ENCODE assay signal across 16 cellular contexts in the genomic region with DNA sequence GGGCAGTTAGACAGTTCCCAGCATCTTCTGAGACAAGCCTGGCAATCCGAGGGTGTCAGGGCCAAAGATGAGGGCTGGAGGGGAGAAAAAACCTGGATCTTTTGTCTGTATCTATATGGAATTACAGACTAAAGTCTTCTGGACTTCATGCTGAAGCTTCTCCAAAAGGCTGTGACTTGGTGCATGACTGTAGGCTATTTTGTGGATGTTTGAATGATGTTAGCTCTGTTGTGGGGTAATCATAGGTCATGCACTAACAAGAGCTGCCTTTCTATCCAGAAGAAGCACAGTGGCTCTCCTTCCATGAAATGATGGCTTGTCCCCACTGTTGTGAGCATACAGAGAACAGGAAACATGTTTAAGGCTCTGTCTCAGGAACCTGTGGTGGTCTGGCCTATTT.
A peak's percentile ranks its signal among the peaks of the same experiment; 100 is the strongest.
DNase-seq lines count a peak whose midpoint lies in the region; ATAC-seq and TF ChIP-seq lines count a peak whose summit lies in the region.
"Had no signal": no experiment of that assay in that cellular context is flagged by ENCODE, and none has a peak within 500 bp of the region (broad histone marks: within the 10 kb centered on the region; RNA-seq: fewer than 3 reads in every experiment).

No MANE protein-coding gene starts in this region.

- H3K9me3 ChIP-seq in SJCRH30 (replicated peaks) (no peaks in the 10 kb centered on the region), stomach (no peaks in the 10 kb centered on the region)

- DNase-seq in SJCRH30 (no peak), coronary artery (ENCODE audit: low spot score) (no peak), medulla oblongata (ENCODE audit: extremely low spot score) (peak; percentile 40), stomach (no peak)
- no peak for DNase-seq in activated effector memory CD4-positive, alpha-beta T cell treated with Interleukin-2 at 50 U/mL for 16 hours
- DNase-seq: activated CD4-positive, alpha-beta T cell treated with anti-CD3 and anti-CD28 coated beads, Interleukin-2, amount 10 ng/mL, durations not matched to agents 24 days and 14 days; activated naive CD8-positive, alpha-beta T cell treated with anti-CD3 and anti-CD28 coated beads for 36 hours; brain microvascular endothelial cell; CD8-positive, alpha-beta T cell; SHP77 treated with DMSO at 0.1 percent for 48 hours; stimulated activated CD4-positive, alpha-beta T cell treated with anti-CD3 and anti-CD28 coated beads, Interleukin-15, amount 100 ng/mL, for 24 hours had no signal

- H3K27me3 ChIP-seq in SJCRH30, result no peaks in the 10 kb centered on the region
- H3K27me3 ChIP-seq in stomach, result peaks cover 0 to 4% (median 0%) of the 10 kb centered on the region in 3 donors
- H3K27me3 ChIP-seq: brain microvascular endothelial cell had no signal

- WGBS in stomach, 5 donors, result 74 to 90% (median 79%) methylated on average over 1 of the region's 1 CpG

- no peak for TF ChIP-seq CTCF in coronary artery (IDR thresholded peaks at IDR 0.05)
- TF ChIP-seq CTCF in stomach (IDR thresholded peaks at IDR 0.05), result no peak

- peaks cover 17% of the 10 kb centered on the region for H3K4me1 ChIP-seq in SJCRH30
- peaks cover 13 to 37% (median 25%) of the 10 kb centered on the region in 4 donors for H3K4me1 ChIP-seq in stomach

- no peak for TF ChIP-seq EP300 in stomach (IDR thresholded peaks at IDR 0.05)

- H3K4me3 ChIP-seq in SJCRH30 (no peak overlapping the region), coronary artery (no peak overlapping the region), stomach (no peak overlapping the region)

- intact Hi-C loops in stomach (cut with DNase I; ENCODE audit: low total_unique reads), result no loop called here

- ATAC-seq in HG02852 (IDR thresholded peaks at IDR 0.05; ENCODE audit: unreplicated experiment) (no peak), HG02885 (IDR thresholded peaks at IDR 0.05; ENCODE audit: poor library complexity, unreplicated experiment) (no peak), GM19324 (IDR thresholded peaks at IDR 0.05; ENCODE audit: low FRiP score, unreplicated experiment) (no peak)
- ATAC-seq: CD8-positive, alpha-beta T cell; left colon had no signal

- no peaks in the 10 kb centered on the region for H3K36me3 ChIP-seq in SJCRH30
- no peaks in the 10 kb centered on the region for H3K36me3 ChIP-seq in stomach
- H3K36me3 ChIP-seq: brain microvascular endothelial cell had no signal

- TF ChIP-seq POLR2A in stomach (IDR thresholded peaks at IDR 0.05), result no peak

- H3K27ac ChIP-seq in SJCRH30 (peak overlapping the region; percentile 72), coronary artery (peak overlapping the region; percentile 35), stomach (peak overlapping the region in 3 of 5 donors; percentile 13 to 63 (median 46))
- H3K27ac ChIP-seq: brain microvascular endothelial cell, epithelial cell of prostate had no signal
